20 cellular contexts compared by ENCODE assay signal in genomic region chr9:4563105-4563504, GRCh38.
"Had no signal": no experiment of that assay in that cellular context is flagged by ENCODE, and none has a peak within 500 bp of the region (broad histone marks: within the 10 kb centered on the region; RNA-seq: fewer than 3 reads in every experiment).

No MANE protein-coding gene starts in this region.

- H3K4me3 ChIP-seq: breast epithelium, coronary artery, heart left ventricle, right lobe of liver, skin epidermis, tibial artery had no signal

- H3K9me3 ChIP-seq: breast epithelium, heart left ventricle, right lobe of liver, tibial artery had no signal

- H3K4me1 ChIP-seq: breast epithelium, right lobe of liver had no signal

- H3K27ac ChIP-seq: breast epithelium, coronary artery, epithelial cell of prostate, heart left ventricle, right lobe of liver, skin epidermis, tibial artery had no signal

- H3K4me3 Mint-ChIP-seq: endodermal cell; memory B cell; neural crest cell; stimulated activated naive CD8-positive, alpha-beta T cell treated with anti-CD3 and anti-CD28 coated beads, Interleukin-15, amount 100 ng/mL, for 72 hours had no signal

- DNase-seq: activated CD4-positive, alpha-beta T cell treated with anti-CD3 and anti-CD28 coated beads for 4 hours; activated CD4-positive, alpha-beta T cell treated with anti-CD3 and anti-CD28 coated beads, Interleukin-2, amount 50 U/mL, for 48 hours; activated CD4-positive, CD25-positive, alpha-beta regulatory T cell; activated gamma-delta T cell treated with Interleukin-2 at 50 U/mL for 16 hours; endodermal cell; heart left ventricle; left colon; occipital lobe; right lobe of liver; stimulated activated CD4-positive, alpha-beta T cell treated with anti-CD3 and anti-CD28 coated beads, Interleukin-1b, Interleukin-23, amount 100 ng/mL, for 48 hours; stimulated activated naive CD8-positive, alpha-beta T cell treated with anti-CD3 and anti-CD28 coated beads, Interleukin-15, amount 100 ng/mL, for 72 hours; T-helper 1 cell; tibial artery had no signal

- H3K27ac Mint-ChIP-seq: activated naive CD4-positive, alpha-beta T cell treated with anti-CD3 and anti-CD28 coated beads, Interleukin-2, amount 50 U/mL, for 72 hours; endodermal cell; memory B cell had no signal

- ATAC-seq: activated naive CD4-positive, alpha-beta T cell treated with anti-CD3 and anti-CD28 coated beads, Interleukin-2, amount 50 U/mL, for 72 hours; heart left ventricle; left colon; right lobe of liver; stimulated activated naive CD8-positive, alpha-beta T cell treated with anti-CD3 and anti-CD28 coated beads, Interleukin-15, amount 100 ng/mL, for 72 hours had no signal

- H3K27me3 ChIP-seq: breast epithelium, heart left ventricle, right lobe of liver, tibial artery had no signal

- H3K27me3 Mint-ChIP-seq: stimulated activated naive CD8-positive, alpha-beta T cell treated with anti-CD3 and anti-CD28 coated beads, Interleukin-15, amount 100 ng/mL, for 72 hours had no signal

- H3K36me3 ChIP-seq: breast epithelium had no signal

- H3K9me3 Mint-ChIP-seq: endodermal cell, neural crest cell had no signal

- H3K4me1 Mint-ChIP-seq: endodermal cell had no signal
